In genomic region chr19:28948531-28948930, GRCh38 we compare ENCODE assay signal across 27 cellular contexts.
"Had no signal": no experiment of that assay in that cellular context is flagged by ENCODE, and none has a peak within 500 bp of the region (broad histone marks: within the 10 kb centered on the region; RNA-seq: fewer than 3 reads in every experiment).

No MANE protein-coding gene starts in this region.

- H3K27ac ChIP-seq: esophagus muscularis mucosa, heart left ventricle, pancreas, prostate gland, uterus had no signal

- DNase-seq: activated CD4-positive, alpha-beta memory T cell treated with anti-CD3 and anti-CD28 coated beads, Interleukin-2, amount 10 ng/mL, durations not matched to agents 7 days and 5 days; activated CD4-positive, alpha-beta T cell treated with anti-CD3 and anti-CD28 coated beads for 1 hour; activated CD4-positive, alpha-beta T cell treated with anti-CD3 and anti-CD28 coated beads, Interleukin-2, amount 10 ng/mL, durations not matched to agents 7 days and 5 days; activated CD8-positive, alpha-beta memory T cell treated with anti-CD3 and anti-CD28 coated beads, Interleukin-2, amount 50 U/mL, for 48 hours; activated gamma-delta T cell; activated naive CD4-positive, alpha-beta T cell treated with anti-CD3 and anti-CD28 coated beads, Interleukin-2, amount 50 U/mL, for 16 hours; activated T-cell treated with anti-CD3 and anti-CD28 coated beads, Interleukin-2, amount 50 U/mL, for 24 hours; amygdala; central memory CD4-positive, alpha-beta T cell; heart left ventricle; hypothalamus; immature natural killer cell; kidney; left colon; naive thymus-derived CD8-positive, alpha-beta T cell; nucleus accumbens; pancreas; small intestine; stimulated activated CD4-positive, alpha-beta T cell treated with anti-CD3 and anti-CD28 coated beads, Interleukin-4, amount 100 ng/mL, for 4 hours; stimulated activated CD8-positive, alpha-beta memory T cell treated with anti-CD3 and anti-CD28 coated beads, Interleukin-4, amount 100 ng/mL, for 48 hours; stimulated activated naive CD8-positive, alpha-beta T cell treated with anti-CD3 and anti-CD28 coated beads, Interleukin-15, amount 100 ng/mL, for 72 hours; substantia nigra; uterus had no signal

- ATAC-seq: heart left ventricle; left colon; naive thymus-derived CD8-positive, alpha-beta T cell; pancreas; sciatic nerve; stimulated activated memory B cell treated with anti-CD40 and anti-IgM and Interleukin-4, amounts not matched to agents 10 μg/mL and 1 μg/mL and 100 μg/mL, for 72 hours; stimulated activated naive CD8-positive, alpha-beta T cell treated with anti-CD3 and anti-CD28 coated beads, Interleukin-15, amount 100 ng/mL, for 72 hours had no signal

- H3K9me3 ChIP-seq: esophagus muscularis mucosa, heart left ventricle, pancreas, prostate gland, uterus had no signal

- H3K27me3 ChIP-seq: heart left ventricle, pancreas, uterus had no signal

- H3K4me3 ChIP-seq: esophagus muscularis mucosa, heart left ventricle, pancreas, prostate gland, uterus had no signal

- H3K36me3 ChIP-seq: esophagus muscularis mucosa, heart left ventricle, pancreas, prostate gland, uterus had no signal

- H3K4me1 ChIP-seq: esophagus muscularis mucosa, heart left ventricle, pancreas, prostate gland, uterus had no signal
